8 cellular contexts compared by ENCODE assay signal in genomic region chr1:20212685-20213331, GRCh38. TPM values are rescaled to one million over a fixed set of nuclear protein-coding genes. Genes with fewer than 3 reads are reported as not detected.
A peak's percentile ranks its signal among the peaks of the same experiment; 100 is the strongest.
DNase-seq lines count a peak whose midpoint lies in the region; ATAC-seq and TF ChIP-seq lines count a peak whose summit lies in the region.

No MANE protein-coding gene starts in this region.

- no peaks in the 10 kb centered on the region for H3K36me3 Mint-ChIP-seq in activated T-helper 2 cell treated with anti-CD3 and anti-CD28 coated beads, Interferon-gamma antibody, Interleukin-2, Interleukin-4, amounts not matched to agents 10 μg/mL and 5 μg/mL and 100 μg/mL, durations not matched to agents 14 hours and 24 hours and 36 hours (ENCODE audit: low read depth)

- TF ChIP-seq CTCF in fibroblast of the aortic adventitia (IDR thresholded peaks at IDR 0.05; ENCODE audit: insufficient read depth, low read length) (peak; percentile 81), tibial artery (IDR thresholded peaks at IDR 0.05) (peak; percentile 33 to 54)

- no peaks in the 10 kb centered on the region for H3K9me3 ChIP-seq in tibial artery

- DNase-seq in DMS79 (lab: John Stamatoyannopoulos, UW) (peak; percentile 74), LoVo (ENCODE audit: low spot score) (peak; percentile 83), RKO (ENCODE audit: low spot score) (peak; percentile 74), fibroblast of the aortic adventitia (ENCODE audit: low read depth) (peak; percentile 53), nucleus accumbens (lab: John Stamatoyannopoulos, UW) (peak in 39 of 56 donors; percentile 11 to 70 (median 31)), tibial artery (peak; percentile 34 to 67)
- DNase-seq in activated T-helper 2 cell treated with anti-CD3 and anti-CD28 coated beads, Interferon-gamma antibody, Interleukin-2, Interleukin-4, amounts not matched to agents 10 μg/mL and 5 μg/mL and 100 μg/mL, durations not matched to agents 14 hours and 24 hours and 36 hours (ENCODE audit: low spot score), result peak; percentile 22

- ATAC-seq in HG03565 (IDR thresholded peaks at IDR 0.05; ENCODE audit: unreplicated experiment), result no peak

- H3K36me3 ChIP-seq in tibial artery, result no peaks in the 10 kb centered on the region

- H3K27ac ChIP-seq in tibial artery, result no peak overlapping the region

- intact Hi-C loops in activated T-helper 2 cell treated with anti-CD3 and anti-CD28 coated beads, Interferon-gamma antibody, Interleukin-2, Interleukin-4, amounts not matched to agents 10 μg/mL and 5 μg/mL and 100 μg/mL, durations not matched to agents 14 hours and 24 hours and 36 hours (cut with micrococcal nuclease), result loop anchor here (1.0 to 2.0 kb wide), 2 partner anchors 217 to 282 kb away; no protein-coding TSS in a partner anchor
- intact Hi-C loops in tibial artery (cut with DNase I; ENCODE audit: low total_unique reads), result loop anchor here (5.0 kb wide), 1 partner anchor 284 kb away; no protein-coding TSS in a partner anchor

- no peak overlapping the region for H3K4me3 Mint-ChIP-seq in activated T-helper 2 cell treated with anti-CD3 and anti-CD28 coated beads, Interferon-gamma antibody, Interleukin-2, Interleukin-4, amounts not matched to agents 10 μg/mL and 5 μg/mL and 100 μg/mL, durations not matched to agents 14 hours and 24 hours and 36 hours (ENCODE audit: low read depth)

- peaks cover 0 to 12% (median 2%) of the 10 kb centered on the region in 4 donors for H3K4me1 ChIP-seq in tibial artery

- no peak overlapping the region for H3K4me3 ChIP-seq in fibroblast of the aortic adventitia (ENCODE audit: low read depth, low read length)
- no peak overlapping the region for H3K4me3 ChIP-seq in tibial artery

- H3K27ac Mint-ChIP-seq in activated T-helper 2 cell treated with anti-CD3 and anti-CD28 coated beads, Interferon-gamma antibody, Interleukin-2, Interleukin-4, amounts not matched to agents 10 μg/mL and 5 μg/mL and 100 μg/mL, durations not matched to agents 14 hours and 24 hours and 36 hours, result no peak overlapping the region

- H3K27me3 Mint-ChIP-seq in activated T-helper 2 cell treated with anti-CD3 and anti-CD28 coated beads, Interferon-gamma antibody, Interleukin-2, Interleukin-4, amounts not matched to agents 10 μg/mL and 5 μg/mL and 100 μg/mL, durations not matched to agents 14 hours and 24 hours and 36 hours (ENCODE audit: low read depth), result peaks cover 41% of the 10 kb centered on the region

- peaks cover 15% of the 10 kb centered on the region for H3K4me1 Mint-ChIP-seq in activated T-helper 2 cell treated with anti-CD3 and anti-CD28 coated beads, Interferon-gamma antibody, Interleukin-2, Interleukin-4, amounts not matched to agents 10 μg/mL and 5 μg/mL and 100 μg/mL, durations not matched to agents 14 hours and 24 hours and 36 hours (ENCODE audit: low read depth)

- peaks cover 0 to 57% of the 10 kb centered on the region in 2 donors for H3K27me3 ChIP-seq in tibial artery

- no peaks in the 10 kb centered on the region for H3K9me3 Mint-ChIP-seq in activated T-helper 2 cell treated with anti-CD3 and anti-CD28 coated beads, Interferon-gamma antibody, Interleukin-2, Interleukin-4, amounts not matched to agents 10 μg/mL and 5 μg/mL and 100 μg/mL, durations not matched to agents 14 hours and 24 hours and 36 hours

RNA-seq across cellular contexts. Expression of gene PLA2G2C, which starts 26.5 kb away (rescaled TPM):
- total RNA-seq in activated T-helper 2 cell treated with anti-CD3 and anti-CD28 coated beads, Interferon-gamma antibody, Interleukin-2, Interleukin-4, amounts not matched to agents 10 μg/mL and 5 μg/mL and 100 μg/mL, durations not matched to agents 14 hours and 24 hours and 36 hours, result 0.30 TPM in 1 of 2 replicates, not detected in the other
- total RNA-seq in fibroblast of the aortic adventitia (ENCODE audit: low replicate concordance), result not detected in 2 replicates

RNA-seq across cellular contexts. Expression of gene UBXN10, which starts 26.9 kb away (rescaled TPM):
- total RNA-seq in activated T-helper 2 cell treated with anti-CD3 and anti-CD28 coated beads, Interferon-gamma antibody, Interleukin-2, Interleukin-4, amounts not matched to agents 10 μg/mL and 5 μg/mL and 100 μg/mL, durations not matched to agents 14 hours and 24 hours and 36 hours, result 0.32 and 0.39 TPM in 2 replicates
- total RNA-seq in fibroblast of the aortic adventitia (ENCODE audit: low replicate concordance), result not detected in 2 replicates

Comparison
In these comparisons a context has a peak if more than half of its experiments do, and no peak if none do; other contexts are left out.
1. DNase-seq: peak in every context shown above with its lines; median percentile 83 in LoVo; 74 in DMS79; 74 in RKO; 53 in fibroblast of the aortic adventitia; 50 in tibial artery; 31 in nucleus accumbens; 22 in activated T-helper 2 cell treated with anti-CD3 and anti-CD28 coated beads, Interferon-gamma antibody, Interleukin-2, Interleukin-4, amounts not matched to agents 10 μg/mL and 5 μg/mL and 100 μg/mL, durations not matched to agents 14 hours and 24 hours and 36 hours.